ENCODE assay signal across 17 cellular contexts in the genomic region with DNA sequence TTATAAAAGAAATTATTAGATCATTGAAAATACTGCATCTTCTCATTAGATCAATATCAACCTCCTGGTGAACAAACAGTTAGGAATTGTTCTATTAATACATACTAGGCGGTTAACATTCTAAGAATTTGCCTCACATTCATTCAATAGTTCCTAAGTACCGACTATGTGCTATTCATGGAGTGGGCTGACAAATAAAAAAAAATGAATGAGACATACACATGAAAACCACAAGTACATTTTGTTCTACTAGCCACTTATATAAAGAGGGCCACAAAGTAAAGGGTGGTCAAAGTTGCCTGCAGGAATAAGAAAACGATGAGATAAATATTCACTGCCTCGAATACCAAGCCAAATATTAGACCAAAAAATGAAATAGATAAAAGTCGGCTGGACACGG.
"Had no signal": no experiment of that assay in that cellular context is flagged by ENCODE, and none has a peak within 500 bp of the region (broad histone marks: within the 10 kb centered on the region; RNA-seq: fewer than 3 reads in every experiment).

No MANE protein-coding gene starts in this region.

- H3K27me3 ChIP-seq: neural progenitor cell, tibial nerve had no signal

- H3K4me3 Mint-ChIP-seq: activated naive CD8-positive, alpha-beta T cell; neural progenitor cell; stimulated activated effector memory CD8-positive, alpha-beta T cell treated with anti-CD3 and anti-CD28 coated beads, Interleukin-12 subunit alpha, Interleukin-12 subunit beta, amount 100 ng/mL, for 72 hours had no signal

- H3K4me3 ChIP-seq: left ventricle myocardium inferior, neural progenitor cell, tibial nerve had no signal

- H3K9me3 Mint-ChIP-seq: neural progenitor cell; stimulated activated effector memory CD8-positive, alpha-beta T cell treated with anti-CD3 and anti-CD28 coated beads, Interleukin-12 subunit alpha, Interleukin-12 subunit beta, amount 100 ng/mL, for 72 hours had no signal

- H3K27ac Mint-ChIP-seq: activated naive CD8-positive, alpha-beta T cell; neural progenitor cell; stimulated activated effector memory CD8-positive, alpha-beta T cell treated with anti-CD3 and anti-CD28 coated beads, Interleukin-12 subunit alpha, Interleukin-12 subunit beta, amount 100 ng/mL, for 72 hours had no signal

- H3K36me3 ChIP-seq: neural progenitor cell had no signal

- H3K4me1 ChIP-seq: left ventricle myocardium inferior, neural progenitor cell, parathyroid adenoma, tibial nerve had no signal

- H3K27ac ChIP-seq: left ventricle myocardium inferior, neural progenitor cell, parathyroid adenoma, tibial nerve had no signal

- H2AFZ ChIP-seq: neural progenitor cell, parathyroid adenoma had no signal

- H3K9me3 ChIP-seq: left ventricle myocardium inferior, tibial nerve had no signal

- DNase-seq: activated CD4-positive, alpha-beta T cell treated with anti-CD3 and anti-CD28 coated beads, Interleukin-2, amount 50 U/mL, for 4 hours; activated CD4-positive, CD25-positive, alpha-beta regulatory T cell treated with anti-CD3 and anti-CD28 coated beads, Interleukin-2, amount 50 U/mL, for 72 hours; activated gamma-delta T cell; activated T-cell treated with anti-CD3 and anti-CD28 coated beads, Interleukin-2, amount 50 U/mL, for 48 hours; aorta; central memory CD4-positive, alpha-beta T cell; cortex of kidney; effector CD8-positive, alpha-beta T cell; head of caudate nucleus; left ventricle myocardium inferior; mesendoderm; T-helper 9 cell had no signal

- ATAC-seq: stimulated activated effector memory CD8-positive, alpha-beta T cell treated with anti-CD3 and anti-CD28 coated beads, Interleukin-12 subunit alpha, Interleukin-12 subunit beta, amount 100 ng/mL, for 72 hours had no signal

- H3K9ac ChIP-seq: neural progenitor cell, parathyroid adenoma had no signal

- H3K27me3 Mint-ChIP-seq: activated naive CD8-positive, alpha-beta T cell had no signal

- H3K4me2 ChIP-seq: neural progenitor cell had no signal

- H3K4me1 Mint-ChIP-seq: neural progenitor cell had no signal
